ENCODE assay signal across 17 cellular contexts in genomic region chr1:210144736-210145135, GRCh38.
"Had no signal": no experiment of that assay in that cellular context is flagged by ENCODE, and none has a peak within 500 bp of the region (broad histone marks: within the 10 kb centered on the region; RNA-seq: fewer than 3 reads in every experiment).

No MANE protein-coding gene starts in this region.

- DNase-seq: activated CD4-positive, alpha-beta T cell treated with anti-CD3 and anti-CD28 coated beads, Interleukin-2, amount 50 U/mL, for 1 hour; activated CD8-positive, alpha-beta memory T cell treated with anti-CD3 and anti-CD28 coated beads for 24 hours; activated naive CD4-positive, alpha-beta T cell treated with Interleukin-2 at 50 U/mL for 16 hours; aorta; dorsolateral prefrontal cortex; left cardiac atrium; lower lobe of right lung; midbrain; right lobe of liver; stimulated activated CD4-positive, alpha-beta T cell treated with anti-CD3 and anti-CD28 coated beads, Interleukin-4, amount 100 ng/mL, for 4 hours; stimulated activated CD8-positive, alpha-beta memory T cell treated with anti-CD3 and anti-CD28 coated beads, Interleukin-4, amount 100 ng/mL, for 48 hours; stimulated activated naive CD8-positive, alpha-beta T cell treated with anti-CD3 and anti-CD28 coated beads, Interleukin-15, Interleukin-2, amounts not matched to agents 100 U/mL and 50 U/mL, for 24 hours had no signal

- H3K36me3 ChIP-seq: cardiac muscle cell, lower lobe of right lung, prostate gland, right lobe of liver had no signal

- H3K27me3 ChIP-seq: cardiac muscle cell, dorsolateral prefrontal cortex, right lobe of liver had no signal

- H3K4me3 ChIP-seq: cardiac muscle cell, dorsolateral prefrontal cortex, lower lobe of right lung, prostate gland, right lobe of liver, smooth muscle cell had no signal

- H3K4me2 ChIP-seq: smooth muscle cell had no signal

- ATAC-seq: activated CD4-positive, CD25-positive, alpha-beta regulatory T cell treated with anti-CD3 and anti-CD28 coated beads, Interleukin-2, amount 50 U/mL, for 24 hours; esophagus mucosa; left cardiac atrium; lower lobe of right lung; right lobe of liver; stimulated activated naive CD8-positive, alpha-beta T cell treated with anti-CD3 and anti-CD28 coated beads, Interleukin-15, Interleukin-2, amounts not matched to agents 100 U/mL and 50 U/mL, for 24 hours had no signal

- H3K4me1 ChIP-seq: lower lobe of right lung, prostate gland, right lobe of liver had no signal

- H3K27ac ChIP-seq: cardiac muscle cell, dorsolateral prefrontal cortex, lower lobe of right lung, prostate gland, right lobe of liver had no signal

- H3K9me3 ChIP-seq: lower lobe of right lung, prostate gland, right lobe of liver had no signal
